ENCODE assay signal across 1 cellular context in genomic region chr11:68903631-68904457, GRCh38.
A peak's percentile ranks its signal among the peaks of the same experiment; 100 is the strongest.
TF ChIP-seq lines count a peak whose summit lies in the region.

IGHMBP2 (plus strand) TSS chr11:68903891; CDS start chr11:68903953, 62 bp downstream.
MRPL21 (minus strand) TSS chr11:68903832; CDS start chr11:68903810, 22 bp downstream.

TF ChIP-seq in HEK293, 187 proteins besides CTCF, POLR2A, EP300 and RAD21 (continued from another document and continues in another):
- peak; percentile 50; the same call in 1 of the 2 replicates for TF ChIP-seq INSM2 (tag by site-specific recombination; IDR thresholded peaks at IDR 0.05)
- TF ChIP-seq ZNF24 (tag by site-specific recombination; IDR thresholded peaks at IDR 0.05), result peak; percentile 70; the same call in 1 of the 2 replicates
- TF ChIP-seq ZNF600 (tag by site-specific recombination; IDR thresholded peaks at IDR 0.05), result peak; percentile 64
- TF ChIP-seq KLF10 (tag by site-specific recombination; IDR thresholded peaks at IDR 0.05), result peak; percentile 59; the same call in 1 of the 2 replicates
- no peak for TF ChIP-seq ZNF449 (tag by site-specific recombination; IDR thresholded peaks at IDR 0.05)
- peak; percentile 99 for TF ChIP-seq ZBTB48 (tag by site-specific recombination; IDR thresholded peaks at IDR 0.05)
- TF ChIP-seq, protein P1, sequence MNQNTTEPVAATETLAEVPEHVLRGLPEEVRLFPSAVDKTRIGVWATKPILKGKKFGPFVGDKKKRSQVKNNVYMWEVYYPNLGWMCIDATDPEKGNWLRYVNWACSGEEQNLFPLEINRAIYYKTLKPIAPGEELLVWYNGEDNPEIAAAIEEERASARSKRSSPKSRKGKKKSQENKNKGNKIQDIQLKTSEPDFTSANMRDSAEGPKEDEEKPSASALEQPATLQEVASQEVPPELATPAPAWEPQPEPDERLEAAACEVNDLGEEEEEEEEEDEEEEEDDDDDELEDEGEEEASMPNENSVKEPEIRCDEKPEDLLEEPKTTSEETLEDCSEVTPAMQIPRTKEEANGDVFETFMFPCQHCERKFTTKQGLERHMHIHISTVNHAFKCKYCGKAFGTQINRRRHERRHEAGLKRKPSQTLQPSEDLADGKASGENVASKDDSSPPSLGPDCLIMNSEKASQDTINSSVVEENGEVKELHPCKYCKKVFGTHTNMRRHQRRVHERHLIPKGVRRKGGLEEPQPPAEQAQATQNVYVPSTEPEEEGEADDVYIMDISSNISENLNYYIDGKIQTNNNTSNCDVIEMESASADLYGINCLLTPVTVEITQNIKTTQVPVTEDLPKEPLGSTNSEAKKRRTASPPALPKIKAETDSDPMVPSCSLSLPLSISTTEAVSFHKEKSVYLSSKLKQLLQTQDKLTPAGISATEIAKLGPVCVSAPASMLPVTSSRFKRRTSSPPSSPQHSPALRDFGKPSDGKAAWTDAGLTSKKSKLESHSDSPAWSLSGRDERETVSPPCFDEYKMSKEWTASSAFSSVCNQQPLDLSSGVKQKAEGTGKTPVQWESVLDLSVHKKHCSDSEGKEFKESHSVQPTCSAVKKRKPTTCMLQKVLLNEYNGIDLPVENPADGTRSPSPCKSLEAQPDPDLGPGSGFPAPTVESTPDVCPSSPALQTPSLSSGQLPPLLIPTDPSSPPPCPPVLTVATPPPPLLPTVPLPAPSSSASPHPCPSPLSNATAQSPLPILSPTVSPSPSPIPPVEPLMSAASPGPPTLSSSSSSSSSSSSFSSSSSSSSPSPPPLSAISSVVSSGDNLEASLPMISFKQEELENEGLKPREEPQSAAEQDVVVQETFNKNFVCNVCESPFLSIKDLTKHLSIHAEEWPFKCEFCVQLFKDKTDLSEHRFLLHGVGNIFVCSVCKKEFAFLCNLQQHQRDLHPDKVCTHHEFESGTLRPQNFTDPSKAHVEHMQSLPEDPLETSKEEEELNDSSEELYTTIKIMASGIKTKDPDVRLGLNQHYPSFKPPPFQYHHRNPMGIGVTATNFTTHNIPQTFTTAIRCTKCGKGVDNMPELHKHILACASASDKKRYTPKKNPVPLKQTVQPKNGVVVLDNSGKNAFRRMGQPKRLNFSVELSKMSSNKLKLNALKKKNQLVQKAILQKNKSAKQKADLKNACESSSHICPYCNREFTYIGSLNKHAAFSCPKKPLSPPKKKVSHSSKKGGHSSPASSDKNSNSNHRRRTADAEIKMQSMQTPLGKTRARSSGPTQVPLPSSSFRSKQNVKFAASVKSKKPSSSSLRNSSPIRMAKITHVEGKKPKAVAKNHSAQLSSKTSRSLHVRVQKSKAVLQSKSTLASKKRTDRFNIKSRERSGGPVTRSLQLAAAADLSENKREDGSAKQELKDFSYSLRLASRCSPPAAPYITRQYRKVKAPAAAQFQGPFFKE (tag by site-specific recombination; IDR thresholded peaks at IDR 0.05; ENCODE audit: borderline replicate concordance), result peak; percentile 65; the same call in 1 of the 2 replicates
- peak; percentile 86 for TF ChIP-seq KLF16 (tag by site-specific recombination; IDR thresholded peaks at IDR 0.05)
- TF ChIP-seq KLF1 (tag by site-specific recombination; IDR thresholded peaks at IDR 0.05), result peak; percentile 38
- TF ChIP-seq SP3 (tag by site-specific recombination; IDR thresholded peaks at IDR 0.05), result peak; percentile 64
- TF ChIP-seq ZNF394 (tag by site-specific recombination; IDR thresholded peaks at IDR 0.05; ENCODE audit: borderline replicate concordance), result peak; percentile 75
- peak; percentile 87 for TF ChIP-seq ZNF324 (tag by site-specific recombination; IDR thresholded peaks at IDR 0.05)
- TF ChIP-seq ZBTB26 (tag by site-specific recombination; optimal IDR thresholded peaks at IDR 0.05), result peak; percentile 63
- no peak for TF ChIP-seq ZNF560 (tag by site-specific recombination; IDR thresholded peaks at IDR 0.05; ENCODE audit: borderline replicate concordance)
- TF ChIP-seq ZNF792 (tag by site-specific recombination; IDR thresholded peaks at IDR 0.05), result peak; percentile 80; the same call in 1 of the 2 replicates
- 0 out of 2 replicates have a peak, but pooled peaks have one; percentile 49 for TF ChIP-seq ZNF239 (tag by site-specific recombination; IDR thresholded peaks at IDR 0.05)
- TF ChIP-seq ZNF776 (tag by site-specific recombination; IDR thresholded peaks at IDR 0.05; ENCODE audit: borderline replicate concordance), result peak; percentile 62; the same call in 1 of the 2 replicates
- no peak for TF ChIP-seq ZNF280D (tag by site-specific recombination; IDR thresholded peaks at IDR 0.05)
- TF ChIP-seq ZSCAN30 (tag by site-specific recombination; IDR thresholded peaks at IDR 0.05), result peak; percentile 97
- peak; percentile 92 for TF ChIP-seq ZNF2 (tag by site-specific recombination; IDR thresholded peaks at IDR 0.05)
- peak; percentile 89 for TF ChIP-seq ZXDB (tag by site-specific recombination; IDR thresholded peaks at IDR 0.05)
- peak; percentile 88 for TF ChIP-seq YY2 (tag by site-specific recombination; IDR thresholded peaks at IDR 0.05)
- peak; percentile 71 for TF ChIP-seq SP2 (tag by site-specific recombination; IDR thresholded peaks at IDR 0.05)
- TF ChIP-seq TRIM28 (IDR thresholded peaks at IDR 0.05; ENCODE audit: borderline replicate concordance, low read length), result peak; percentile 35; the same call in 1 of the 2 replicates
- TF ChIP-seq, protein P2, sequence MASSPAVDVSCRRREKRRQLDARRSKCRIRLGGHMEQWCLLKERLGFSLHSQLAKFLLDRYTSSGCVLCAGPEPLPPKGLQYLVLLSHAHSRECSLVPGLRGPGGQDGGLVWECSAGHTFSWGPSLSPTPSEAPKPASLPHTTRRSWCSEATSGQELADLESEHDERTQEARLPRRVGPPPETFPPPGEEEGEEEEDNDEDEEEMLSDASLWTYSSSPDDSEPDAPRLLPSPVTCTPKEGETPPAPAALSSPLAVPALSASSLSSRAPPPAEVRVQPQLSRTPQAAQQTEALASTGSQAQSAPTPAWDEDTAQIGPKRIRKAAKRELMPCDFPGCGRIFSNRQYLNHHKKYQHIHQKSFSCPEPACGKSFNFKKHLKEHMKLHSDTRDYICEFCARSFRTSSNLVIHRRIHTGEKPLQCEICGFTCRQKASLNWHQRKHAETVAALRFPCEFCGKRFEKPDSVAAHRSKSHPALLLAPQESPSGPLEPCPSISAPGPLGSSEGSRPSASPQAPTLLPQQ (tag by site-specific recombination; IDR thresholded peaks at IDR 0.05), result peak; percentile 87
- TF ChIP-seq SP7 (tag by site-specific recombination; IDR thresholded peaks at IDR 0.05), result peak; percentile 80
- peak; percentile 81 for TF ChIP-seq ZNF629 (tag by site-specific recombination; IDR thresholded peaks at IDR 0.05)
- peak; percentile 86 for TF ChIP-seq ZFP41 (tag by site-specific recombination; IDR thresholded peaks at IDR 0.05; ENCODE audit: borderline replicate concordance)
- TF ChIP-seq, protein P3, sequence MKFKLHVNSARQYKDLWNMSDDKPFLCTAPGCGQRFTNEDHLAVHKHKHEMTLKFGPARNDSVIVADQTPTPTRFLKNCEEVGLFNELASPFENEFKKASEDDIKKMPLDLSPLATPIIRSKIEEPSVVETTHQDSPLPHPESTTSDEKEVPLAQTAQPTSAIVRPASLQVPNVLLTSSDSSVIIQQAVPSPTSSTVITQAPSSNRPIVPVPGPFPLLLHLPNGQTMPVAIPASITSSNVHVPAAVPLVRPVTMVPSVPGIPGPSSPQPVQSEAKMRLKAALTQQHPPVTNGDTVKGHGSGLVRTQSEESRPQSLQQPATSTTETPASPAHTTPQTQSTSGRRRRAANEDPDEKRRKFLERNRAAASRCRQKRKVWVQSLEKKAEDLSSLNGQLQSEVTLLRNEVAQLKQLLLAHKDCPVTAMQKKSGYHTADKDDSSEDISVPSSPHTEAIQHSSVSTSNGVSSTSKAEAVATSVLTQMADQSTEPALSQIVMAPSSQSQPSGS (tag by site-specific recombination; IDR thresholded peaks at IDR 0.05; ENCODE audit: low read depth), result no peak
- TF ChIP-seq ZBTB20 (tag by site-specific recombination; IDR thresholded peaks at IDR 0.05), result peak; percentile 83; the same call in 1 of the 2 replicates
- no peak for TF ChIP-seq ZNF19 (tag by site-specific recombination; IDR thresholded peaks at IDR 0.05; ENCODE audit: low read depth)
- peak; percentile 48 for TF ChIP-seq SCRT2 (tag by site-specific recombination; IDR thresholded peaks at IDR 0.05)
- TF ChIP-seq ZBTB11 (tag by site-specific recombination; conservative IDR thresholded peaks at IDR 0.05; ENCODE audit: low read depth), result peak; percentile 99
- TF ChIP-seq, protein P4, sequence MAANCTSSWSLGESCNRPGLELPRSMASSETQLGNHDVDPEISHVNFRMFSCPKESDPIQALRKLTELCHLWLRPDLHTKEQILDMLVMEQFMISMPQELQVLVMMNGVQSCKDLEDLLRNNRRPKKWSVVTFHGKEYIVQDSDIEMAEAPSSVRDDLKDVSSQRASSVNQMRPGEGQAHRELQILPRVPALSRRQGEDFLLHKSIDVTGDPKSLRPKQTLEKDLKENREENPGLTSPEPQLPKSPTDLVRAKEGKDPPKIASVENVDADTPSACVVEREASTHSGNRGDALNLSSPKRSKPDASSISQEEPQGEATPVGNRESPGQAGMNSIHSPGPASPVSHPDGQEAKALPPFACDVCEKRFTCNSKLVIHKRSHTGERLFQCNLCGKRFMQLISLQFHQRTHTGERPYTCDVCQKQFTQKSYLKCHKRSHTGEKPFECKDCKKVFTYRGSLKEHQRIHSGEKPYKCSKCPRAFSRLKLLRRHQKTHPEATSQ (tag by site-specific recombination; IDR thresholded peaks at IDR 0.05), result peak; percentile 96
